7 cellular contexts compared by ENCODE assay signal in the genomic region with DNA sequence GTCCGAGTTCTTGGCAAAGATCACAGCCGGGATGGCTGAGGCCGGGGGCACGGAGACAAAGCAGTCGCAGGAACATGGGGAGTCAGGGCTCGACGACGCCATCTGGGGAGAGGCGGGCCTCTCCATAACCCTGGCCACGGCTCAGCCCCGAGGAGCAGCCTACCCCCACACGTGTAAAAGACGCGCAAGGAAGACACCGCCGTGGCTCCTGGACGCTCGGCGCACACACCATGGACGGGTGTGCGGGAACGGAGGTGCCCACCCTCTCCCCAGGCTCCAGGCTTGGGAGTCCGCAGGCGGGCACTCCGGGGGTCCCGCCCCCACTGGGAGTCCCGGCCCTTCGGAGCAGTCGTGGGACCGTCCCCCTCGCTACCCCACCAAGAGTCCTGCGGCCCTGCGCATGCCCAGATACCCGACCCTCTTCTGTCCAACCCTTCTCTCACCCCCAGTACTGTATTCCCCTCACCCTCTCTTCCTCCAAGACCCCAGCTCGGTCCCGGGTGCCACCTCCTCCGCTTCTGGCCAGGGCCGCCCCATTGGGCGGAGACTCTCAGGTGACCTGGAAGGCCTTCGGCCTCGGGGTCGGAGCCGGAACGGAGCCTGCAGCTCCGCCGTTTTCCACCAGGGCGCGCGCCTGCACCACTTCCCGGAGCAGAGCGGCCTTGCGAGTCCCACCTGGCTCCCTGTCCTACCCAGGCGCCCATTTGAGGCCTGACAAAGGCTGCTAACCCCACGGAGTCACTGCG. TPM values are rescaled to one million over a fixed set of nuclear protein-coding genes. Genes with fewer than 3 reads are reported as not detected.
A peak's percentile ranks its signal among the peaks of the same experiment; 100 is the strongest.
DNase-seq lines count a peak whose midpoint lies in the region; ATAC-seq and TF ChIP-seq lines count a peak whose summit lies in the region.

SCRN2 (minus strand) TSS at position 532 of the 746 bp plus-strand sequence; CDS start at position 102, 430 bp downstream.

- H3K9me3 ChIP-seq in iPS-18a (ENCODE audit: control insufficient read depth, low read depth, low read length) (no peaks in the 10 kb centered on the region), skeletal muscle tissue (ENCODE audit: control insufficient read depth in 3 of 3, low read length in 3 of 3) (no peaks in the 10 kb centered on the region)

- peaks cover 28% of the 10 kb centered on the region for H3K27me3 Mint-ChIP-seq in brain

- H3K9ac ChIP-seq in iPS-18a (ENCODE audit: low read length) (peak within 1 kb of the TSS; percentile 68), skeletal muscle tissue (ENCODE audit: low read depth in 1 of 3, low read length in 3 of 3) (peak within 1 kb of the TSS; percentile 86 to 95 (median 89))

- H3K4me3 Mint-ChIP-seq in brain = peak within 1 kb of the TSS; percentile 91 to 95 (median 92)

- TF ChIP-seq POLR2A in GM15510 (IDR thresholded peaks at IDR 0.05; ENCODE audit: borderline replicate concordance, extremely low read depth, insufficient read length) = peak; percentile 36

- no peaks in the 10 kb centered on the region for H3K36me3 Mint-ChIP-seq in brain

- TF ChIP-seq CTCF in brain (conservative IDR thresholded peaks at IDR 0.05) = peak; percentile 98

- peak within 1 kb of the TSS; percentile 81 to 96 (median 94) for H3K27ac Mint-ChIP-seq in brain

- H3K4me3 ChIP-seq in iPS-18a (ENCODE audit: low read length) = peak within 1 kb of the TSS; percentile 88
- peak within 1 kb of the TSS; percentile 81 to 98 (median 92) for H3K4me3 ChIP-seq in skeletal muscle tissue (ENCODE audit: low read length in 3 of 3)

- DNase-seq in NCI-H2107 treated with DMSO at 0.1 percent for 48 hours (lab: John Stamatoyannopoulos, UW; ENCODE audit: unreplicated experiment) (peak; percentile 39), UCSD-AML1 (lab: John Stamatoyannopoulos, UW; ENCODE audit: unreplicated experiment) (peak; percentile 94)

- H3K9me3 Mint-ChIP-seq in brain = peaks cover 0 to 5% (median 0%) of the 10 kb centered on the region in 5 experiments

- peaks cover 45% of the 10 kb centered on the region for H3K4me1 Mint-ChIP-seq in brain

- H3K36me3 ChIP-seq in iPS-18a (ENCODE audit: control insufficient read depth, low read depth, low read length) (peaks cover 3% of the 10 kb centered on the region), skeletal muscle tissue (ENCODE audit: control insufficient read depth in 3 of 3, insufficient read depth in 3 of 3, low read length in 3 of 3) (peaks cover 16 to 23% (median 19%) of the 10 kb centered on the region in 3 donors)

- peak; percentile 74 for ATAC-seq in HG02973 (IDR thresholded peaks at IDR 0.05; ENCODE audit: unreplicated experiment)

- peaks cover 11% of the 10 kb centered on the region for H3K4me1 ChIP-seq in iPS-18a (ENCODE audit: control insufficient read depth, low read depth, low read length)
- peaks cover 12 to 28% (median 15%) of the 10 kb centered on the region in 3 donors for H3K4me1 ChIP-seq in skeletal muscle tissue (ENCODE audit: control insufficient read depth in 3 of 3, insufficient read depth in 3 of 3, low read length in 3 of 3)

- H3K27ac ChIP-seq in iPS-18a (ENCODE audit: low read length) (no peak within 1 kb of the TSS), skeletal muscle tissue (ENCODE audit: low read depth, low read length) (peak within 1 kb of the TSS; percentile 49)

- H3K27me3 ChIP-seq in iPS-18a (ENCODE audit: control insufficient read depth, insufficient read depth, low read length) (peaks cover 14% of the 10 kb centered on the region), skeletal muscle tissue (ENCODE audit: control insufficient read depth in 3 of 3, insufficient read depth in 3 of 3, low read length in 3 of 3) (peaks cover 13 to 21% (median 18%) of the 10 kb centered on the region in 3 donors)

RNA-seq across cellular contexts. Expression of gene SCRN2, which starts in this region (rescaled TPM):
- 24.3 TPM for polyA plus RNA-seq in brain (ENCODE audit: insufficient read depth, low read depth, low replicate concordance)
- total RNA-seq in skeletal muscle tissue = 29.2 TPM
